16 cellular contexts compared by ENCODE assay signal in genomic region chr18:25134858-25135257, GRCh38.
DNase-seq lines count a peak whose midpoint lies in the region; ATAC-seq and TF ChIP-seq lines count a peak whose summit lies in the region.
"Had no signal": no experiment of that assay in that cellular context is flagged by ENCODE, and none has a peak within 500 bp of the region (broad histone marks: within the 10 kb centered on the region; RNA-seq: fewer than 3 reads in every experiment).

No MANE protein-coding gene starts in this region.

- intact Hi-C loops in left ventricle myocardium inferior (cut with micrococcal nuclease) (no loop called here), OCI-LY7 (cut with micrococcal nuclease; ENCODE audit: unreplicated experiment) (no loop called here), Caco-2 (cut with micrococcal nuclease; ENCODE audit: unreplicated experiment) (no loop called here)

- POLR2A ChIA-PET in OCI-LY7 (lab: Charles Lee) (interaction anchor here (0.5 to 5.7 kb wide), 4 partner anchors 12 to 1543 kb away, joined by 3 to 35 read pairs (median 3); no protein-coding TSS in a partner anchor), Caco-2 (lab: Charles Lee) (no interaction called here)

- H3K79me2 ChIP-seq in OCI-LY7 (ENCODE audit: insufficient read depth, low read depth, low read length), result no peaks in the 10 kb centered on the region

- H3K9me3 Mint-ChIP-seq in glutamatergic neuron (ENCODE audit: unreplicated experiment) (peaks cover 2% of the 10 kb centered on the region), Caco-2 (ENCODE audit: unreplicated experiment) (no peaks in the 10 kb centered on the region)
- H3K9me3 Mint-ChIP-seq: CD8-positive, alpha-beta T cell had no signal

- no peak for ATAC-seq in HG03159 (IDR thresholded peaks at IDR 0.05; ENCODE audit: unreplicated experiment)
- ATAC-seq: CD8-positive, alpha-beta T cell; PC-3 had no signal

- peak overlapping the region; percentile 67 for H3K27ac Mint-ChIP-seq in glutamatergic neuron (ENCODE audit: unreplicated experiment)
- H3K27ac Mint-ChIP-seq in Caco-2 (ENCODE audit: unreplicated experiment), result no peak overlapping the region
- H3K27ac Mint-ChIP-seq: CD8-positive, alpha-beta T cell had no signal

- no peak overlapping the region for H3K4me2 ChIP-seq in OCI-LY7 (ENCODE audit: low read length)

- H3K27me3 ChIP-seq in left ventricle myocardium inferior (ENCODE audit: low read depth) (no peaks in the 10 kb centered on the region), right atrium auricular region (no peaks in the 10 kb centered on the region), Caco-2 (replicated peaks; ENCODE audit: control insufficient read depth, insufficient read depth, low read length) (no peaks in the 10 kb centered on the region)
- H3K27me3 ChIP-seq: BE2C had no signal

- H2AFZ ChIP-seq in OCI-LY7 (ENCODE audit: low read length), result peak overlapping the region; percentile 39; the same call in 1 of the 2 replicates

- H3K36me3 Mint-ChIP-seq in glutamatergic neuron (ENCODE audit: unreplicated experiment), result no peaks in the 10 kb centered on the region
- no peaks in the 10 kb centered on the region for H3K36me3 Mint-ChIP-seq in Caco-2 (ENCODE audit: insufficient read depth, unreplicated experiment)
- H3K36me3 Mint-ChIP-seq: CD8-positive, alpha-beta T cell had no signal

- H3K9me3 ChIP-seq in left ventricle myocardium inferior (replicated peaks) (no peaks in the 10 kb centered on the region), right atrium auricular region (no peaks in the 10 kb centered on the region), OCI-LY7 (ENCODE audit: low read length) (no peaks in the 10 kb centered on the region), Caco-2 (no peaks in the 10 kb centered on the region)
- H3K9me3 ChIP-seq: BE2C had no signal

- H3K36me3 ChIP-seq in left ventricle myocardium inferior, result no peaks in the 10 kb centered on the region
- no peaks in the 10 kb centered on the region for H3K36me3 ChIP-seq in right atrium auricular region
- H3K36me3 ChIP-seq in OCI-LY7 (ENCODE audit: insufficient read depth, low read length), result no peaks in the 10 kb centered on the region
- H3K36me3 ChIP-seq in Caco-2 (ENCODE audit: control insufficient read depth, insufficient read depth, low read length), result no peaks in the 10 kb centered on the region
- H3K36me3 ChIP-seq: BE2C had no signal

- BruUV-seq in OCI-LY7 (replicated peaks; lab: Mats Ljungman, UMichigan), result no TSS peak
- BruUV-seq in Caco-2 (replicated peaks; lab: Mats Ljungman, UMichigan), result no TSS peak

- DNase-seq in left ventricle myocardium inferior (no peak), right atrium auricular region (ENCODE audit: low spot score) (no peak), OCI-LY7 (ENCODE audit: low spot score) (no peak), glutamatergic neuron (no peak), Caco-2 (no peak), CD1c-positive myeloid dendritic cell (ENCODE audit: extremely low spot score) (no peak)
- DNase-seq: BE2C; CD8-positive, alpha-beta T cell; DMS79; NCI-H1092 treated with DMSO at 0.1 percent for 48 hours; NCI-H146; NCI-H2081 treated with DMSO at 0.1 percent for 48 hours; NCI-H510A treated with DMSO at 0.1 percent for 48 hours; PC-3; RPMI8226 had no signal

- CTCF ChIA-PET in OCI-LY7 (lab: Charles Lee; ENCODE audit: unreplicated experiment) (no interaction called here), Caco-2 (lab: Charles Lee) (no interaction called here)

- H3K27ac ChIP-seq in left ventricle myocardium inferior (replicated peaks) (peak overlapping the region; percentile 37), right atrium auricular region (peak overlapping the region in 1 of 2 donors; percentile 87), OCI-LY7 (ENCODE audit: low read depth, low read length, poor library complexity, severe bottlenecking) (no peak overlapping the region)

- H3K4me1 Mint-ChIP-seq in glutamatergic neuron (ENCODE audit: low read depth, unreplicated experiment) (peaks cover 55% of the 10 kb centered on the region), Caco-2 (ENCODE audit: low read depth, unreplicated experiment) (no peaks in the 10 kb centered on the region)

- no peak for TF ChIP-seq CTCF in left ventricle myocardium inferior (IDR thresholded peaks at IDR 0.05; ENCODE audit: borderline replicate concordance)
- TF ChIP-seq CTCF in right atrium auricular region (IDR thresholded peaks at IDR 0.05), result no peak
- TF ChIP-seq CTCF in OCI-LY7 (conservative IDR thresholded peaks at IDR 0.05; ENCODE audit: low read length), result no peak
- TF ChIP-seq CTCF in glutamatergic neuron (IDR thresholded peaks at IDR 0.05; ENCODE audit: partially characterized antibody, unreplicated experiment), result no peak
- TF ChIP-seq CTCF in Caco-2 (IDR thresholded peaks at IDR 0.05; ENCODE audit: insufficient read depth in 1 of 2, low read depth in 1 of 2, low read length in 1 of 2, severe bottlenecking in 1 of 2, unreplicated experiment in 1 of 2), result no peak

- peaks cover 49% of the 10 kb centered on the region for H3K4me1 ChIP-seq in left ventricle myocardium inferior
- H3K4me1 ChIP-seq in right atrium auricular region, result peaks cover 0 to 43% of the 10 kb centered on the region in 2 donors
- H3K4me1 ChIP-seq in OCI-LY7 (ENCODE audit: insufficient read depth, low read length, poor library complexity, severe bottlenecking), result peaks cover 10% of the 10 kb centered on the region
- H3K4me1 ChIP-seq in Caco-2, result no peaks in the 10 kb centered on the region
- H3K4me1 ChIP-seq: BE2C had no signal

- no peaks in the 10 kb centered on the region for H3K9me2 ChIP-seq in OCI-LY7 (ENCODE audit: insufficient read depth, low read length)

- H3K4me3 ChIP-seq in left ventricle myocardium inferior (no peak overlapping the region), right atrium auricular region (no peak overlapping the region), OCI-LY7 (ENCODE audit: low read depth, low read length, poor library complexity, severe bottlenecking) (no peak overlapping the region), Caco-2 (ENCODE audit: low read depth, low read length) (no peak overlapping the region)

- H3K4me3 Mint-ChIP-seq in glutamatergic neuron (ENCODE audit: unreplicated experiment) (peak overlapping the region; percentile 72), Caco-2 (ENCODE audit: unreplicated experiment) (no peak overlapping the region)
- H3K4me3 Mint-ChIP-seq: CD8-positive, alpha-beta T cell had no signal

- H3K27me3 Mint-ChIP-seq in glutamatergic neuron (ENCODE audit: unreplicated experiment), result no peaks in the 10 kb centered on the region
- no peaks in the 10 kb centered on the region for H3K27me3 Mint-ChIP-seq in Caco-2 (ENCODE audit: insufficient read depth, unreplicated experiment)

- H4K20me1 ChIP-seq in OCI-LY7 (ENCODE audit: insufficient read depth, low read length), result no peaks in the 10 kb centered on the region
